ENCODE assay signal across 28 cellular contexts in genomic region chr20:8361779-8362178, GRCh38.
"Had no signal": no experiment of that assay in that cellular context is flagged by ENCODE, and none has a peak within 500 bp of the region (broad histone marks: within the 10 kb centered on the region; RNA-seq: fewer than 3 reads in every experiment).

No MANE protein-coding gene starts in this region.

- H3K4me2 ChIP-seq: hepatocyte had no signal

- FAIRE-seq: colon had no signal

- H3K79me2 ChIP-seq: hepatocyte had no signal

- H2AFZ ChIP-seq: hepatocyte had no signal

- H3K9me3 Mint-ChIP-seq: immature natural killer cell; natural killer cell; stimulated activated naive B cell treated with anti-CD40 and anti-IgM and Interleukin-4, amounts not matched to agents 10 μg/mL and 1 μg/mL and 100 μg/mL, for 72 hours; stimulated activated naive CD8-positive, alpha-beta T cell treated with anti-CD3 and anti-CD28 coated beads, Interleukin-15, Interleukin-2, amounts not matched to agents 100 ng/mL and 50 ng/mL, for 24 hours had no signal

- H3K4me3 ChIP-seq: dorsolateral prefrontal cortex, gastroesophageal sphincter, heart left ventricle, hepatocyte, lower lobe of right lung, ovary, psoas muscle, sigmoid colon, skin epidermis, suprapubic skin, transverse colon, upper lobe of right lung, uterus had no signal

- ATAC-seq: esophagus mucosa, foreskin keratinocyte, left colon, lower lobe of right lung, natural killer cell, upper lobe of right lung had no signal

- H3K9me3 ChIP-seq: gastroesophageal sphincter, heart left ventricle, lower lobe of right lung, ovary, psoas muscle, sigmoid colon, suprapubic skin, transverse colon, upper lobe of right lung, uterus had no signal

- DNase-seq: effector CD4-positive, alpha-beta T cell; foreskin keratinocyte; heart left ventricle; immature natural killer cell; islet precursor cell; left colon; left ventricle myocardium superior; lower lobe of right lung; natural killer cell; occipital lobe; ovary; psoas muscle; right cardiac atrium; sigmoid colon; stimulated activated CD4-positive, alpha-beta T cell treated with anti-CD3 and anti-CD28 coated beads, Interleukin-2, amount 100 ng/mL, for 48 hours; transverse colon; upper lobe of right lung; uterus had no signal

- H3K4me3 Mint-ChIP-seq: immature natural killer cell; natural killer cell; stimulated activated naive B cell treated with anti-CD40 and anti-IgM and Interleukin-4, amounts not matched to agents 10 μg/mL and 1 μg/mL and 100 μg/mL, for 72 hours; stimulated activated naive CD8-positive, alpha-beta T cell treated with anti-CD3 and anti-CD28 coated beads, Interleukin-15, Interleukin-2, amounts not matched to agents 100 ng/mL and 50 ng/mL, for 24 hours had no signal

- H3K27me3 ChIP-seq: dorsolateral prefrontal cortex, foreskin keratinocyte, gastroesophageal sphincter, heart left ventricle, hepatocyte, ovary, sigmoid colon, suprapubic skin, transverse colon, upper lobe of right lung, uterus had no signal

- H3K36me3 ChIP-seq: gastroesophageal sphincter, heart left ventricle, lower lobe of right lung, ovary, sigmoid colon, suprapubic skin, transverse colon, upper lobe of right lung, uterus had no signal

- H3K36me3 Mint-ChIP-seq: natural killer cell; stimulated activated naive B cell treated with anti-CD40 and anti-IgM and Interleukin-4, amounts not matched to agents 10 μg/mL and 1 μg/mL and 100 μg/mL, for 72 hours had no signal

- H3K4me1 ChIP-seq: foreskin keratinocyte, lower lobe of right lung, upper lobe of right lung, uterus had no signal

- H3K27ac ChIP-seq: epithelial cell of prostate, foreskin keratinocyte, gastroesophageal sphincter, heart left ventricle, hepatocyte, lower lobe of right lung, ovary, psoas muscle, sigmoid colon, skin epidermis, suprapubic skin, transverse colon, upper lobe of right lung, uterus had no signal

- H3K27ac Mint-ChIP-seq: immature natural killer cell; natural killer cell; stimulated activated naive CD8-positive, alpha-beta T cell treated with anti-CD3 and anti-CD28 coated beads, Interleukin-15, Interleukin-2, amounts not matched to agents 100 ng/mL and 50 ng/mL, for 24 hours had no signal

- H3K27me3 Mint-ChIP-seq: stimulated activated naive B cell treated with anti-CD40 and anti-IgM and Interleukin-4, amounts not matched to agents 10 μg/mL and 1 μg/mL and 100 μg/mL, for 72 hours had no signal
